ENCODE assay signal across 15 cellular contexts in the genomic region with DNA sequence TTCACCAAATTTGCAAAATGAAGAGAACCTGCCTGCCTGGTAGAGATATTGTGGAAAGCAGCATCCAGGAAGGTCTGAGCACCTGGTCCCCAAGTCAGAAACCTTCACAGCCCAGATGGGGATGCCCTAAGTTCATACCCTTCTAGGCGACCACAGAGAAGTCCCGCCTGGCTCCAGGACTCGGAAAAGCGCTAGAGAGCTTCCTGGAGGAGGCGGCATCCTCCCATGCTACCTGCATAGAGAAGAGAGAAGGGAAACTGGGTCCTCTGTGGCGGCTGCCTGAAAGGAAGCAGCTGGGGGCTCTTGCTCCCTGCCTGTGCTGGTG.
"Had no signal": no experiment of that assay in that cellular context is flagged by ENCODE, and none has a peak within 500 bp of the region (broad histone marks: within the 10 kb centered on the region; RNA-seq: fewer than 3 reads in every experiment).

No MANE protein-coding gene starts in this region.

- H3K36me3 Mint-ChIP-seq: immature natural killer cell, T-cell had no signal

- H3K27ac Mint-ChIP-seq: activated T-helper 17 cell treated with anti-CD3 and anti-CD28 coated beads, Interleukin-2, amount 50 U/mL, for 72 hours; immature natural killer cell; T-cell had no signal

- H3K4me1 ChIP-seq: adrenal gland, gastroesophageal sphincter, pancreas had no signal

- DNase-seq: activated CD4-positive, CD25-positive, alpha-beta regulatory T cell treated with anti-CD3 and anti-CD28 coated beads, Interleukin-2, amount 50 U/mL, for 72 hours; activated naive CD4-positive, alpha-beta T cell treated with Interleukin-2 at 50 U/mL for 16 hours; activated T-cell treated with anti-CD3 and anti-CD28 coated beads for 4 hours; adrenal gland; immature natural killer cell; lower lobe of right lung; midbrain; spleen; T-cell; T1000; thyroid gland had no signal

- H3K36me3 ChIP-seq: adrenal gland, gastroesophageal sphincter, lower lobe of right lung, pancreas, spleen, thyroid gland had no signal

- H3K27ac ChIP-seq: adrenal gland, gastroesophageal sphincter, lower lobe of right lung, pancreas, spleen, thyroid gland had no signal

- H3K4me3 Mint-ChIP-seq: immature natural killer cell had no signal

- H3K9me3 ChIP-seq: adrenal gland, gastroesophageal sphincter, lower lobe of right lung, pancreas, spleen, thyroid gland had no signal

- H3K9me3 Mint-ChIP-seq: activated T-helper 17 cell treated with anti-CD3 and anti-CD28 coated beads, Interleukin-2, amount 50 U/mL, for 72 hours had no signal

- ATAC-seq: activated T-helper 17 cell treated with anti-CD3 and anti-CD28 coated beads, Interleukin-2, amount 50 U/mL, for 72 hours; gastroesophageal sphincter; lower lobe of right lung; sciatic nerve had no signal

- H3K4me3 ChIP-seq: adrenal gland, gastroesophageal sphincter, lower lobe of right lung, pancreas, thyroid gland had no signal
